In genomic region chr3:151379083-151379734, GRCh38 we compare ENCODE assay signal across 7 cellular contexts. TPM values are rescaled to one million over a fixed set of nuclear protein-coding genes. Genes with fewer than 3 reads are reported as not detected.
DNase-seq lines count a peak whose midpoint lies in the region; TF ChIP-seq lines count a peak whose summit lies in the region.

No MANE protein-coding gene starts in this region.

- H3K9ac ChIP-seq in GM23248 (no peak overlapping the region), NT2/D1 (ENCODE audit: insufficient read length, low read depth) (no peak overlapping the region), fibroblast of lung (ENCODE audit: insufficient read depth, low read length) (no peak overlapping the region), smooth muscle cell (ENCODE audit: low read depth) (no peak overlapping the region)

- H3K27ac ChIP-seq in GM23248 (no peak overlapping the region), fibroblast of lung (ENCODE audit: insufficient read depth, low read length) (no peak overlapping the region), smooth muscle cell (ENCODE audit: low read depth) (no peak overlapping the region), prostate gland (no peak overlapping the region)

- H2AFZ ChIP-seq in GM23248 (no peak overlapping the region), fibroblast of lung (ENCODE audit: low read length) (no peak overlapping the region), smooth muscle cell (ENCODE audit: low read depth) (no peak overlapping the region)

- no peaks in the 10 kb centered on the region for H4K20me1 ChIP-seq in GM23248 (ENCODE audit: insufficient read depth)
- H4K20me1 ChIP-seq in fibroblast of lung (ENCODE audit: control insufficient read depth, extremely low read depth, insufficient read depth, low read length): no peaks in the 10 kb centered on the region
- no peaks in the 10 kb centered on the region for H4K20me1 ChIP-seq in smooth muscle cell (ENCODE audit: low read depth)

- H3K9me2 ChIP-seq in GM23248 (ENCODE audit: insufficient read depth): no peaks in the 10 kb centered on the region

- H3K4me1 ChIP-seq in GM23248 (ENCODE audit: insufficient read depth) (peaks cover 10% of the 10 kb centered on the region; the same call in 1 of the 2 replicates), NT2/D1 (ENCODE audit: insufficient read depth, insufficient read length) (no peaks in the 10 kb centered on the region), fibroblast of lung (ENCODE audit: control insufficient read depth, extremely low read depth, insufficient read depth, low read length) (peaks cover 3% of the 10 kb centered on the region), smooth muscle cell (ENCODE audit: low read depth) (no peaks in the 10 kb centered on the region), prostate gland (replicated peaks) (no peaks in the 10 kb centered on the region)

- no peaks in the 10 kb centered on the region for H3K36me3 ChIP-seq in GM23248 (ENCODE audit: low read depth)
- H3K36me3 ChIP-seq in NT2/D1 (ENCODE audit: insufficient read depth, insufficient read length, low read length): peaks cover 4% of the 10 kb centered on the region
- H3K36me3 ChIP-seq in fibroblast of lung (ENCODE audit: control insufficient read depth, insufficient read depth, low read length): no peaks in the 10 kb centered on the region
- H3K36me3 ChIP-seq in smooth muscle cell (ENCODE audit: low read depth): no peaks in the 10 kb centered on the region
- H3K36me3 ChIP-seq in prostate gland: no peaks in the 10 kb centered on the region

- 68 to 78% methylated on average over 4 of the region's 4 CpGs for WGBS in GM23248 (ENCODE audit: low coverage in 1 of 2, low lambda C conversion rate in 2 of 2, missing lambda C conversion rate in 2 of 2), 2 experiments
- WGBS in smooth muscle cell (ENCODE audit: low lambda C conversion rate): 45% methylated on average over 4 of the region's 4 CpGs
- 75% methylated on average over 4 of the region's 4 CpGs for WGBS in prostate gland

- TF ChIP-seq POLR2A in prostate gland (IDR thresholded peaks at IDR 0.05): no peak

- TF ChIP-seq CTCF in fibroblast of lung (conservative IDR thresholded peaks at IDR 0.05 in 1 of 2, IDR thresholded peaks at IDR 0.05 in 1 of 2; ENCODE audit: low read depth in 1 of 2, low read length in 2 of 2): peak; percentile 51 to 82
- TF ChIP-seq CTCF in smooth muscle cell (IDR thresholded peaks at IDR 0.05; ENCODE audit: borderline replicate concordance, insufficient read depth, poor library complexity, severe bottlenecking): peak; percentile 83
- TF ChIP-seq CTCF in prostate gland (IDR thresholded peaks at IDR 0.05): no peak

- no peaks in the 10 kb centered on the region for H3K9me3 ChIP-seq in GM23248 (ENCODE audit: low read depth)
- no peaks in the 10 kb centered on the region for H3K9me3 ChIP-seq in NT2/D1 (ENCODE audit: insufficient read depth, low read length)
- no peaks in the 10 kb centered on the region for H3K9me3 ChIP-seq in fibroblast of lung (ENCODE audit: control insufficient read depth, insufficient read depth, low read depth, low read length)
- no peaks in the 10 kb centered on the region for H3K9me3 ChIP-seq in smooth muscle cell (replicated peaks; ENCODE audit: low read depth)
- H3K9me3 ChIP-seq in prostate gland: no peaks in the 10 kb centered on the region

- H3K79me2 ChIP-seq in GM23248 (ENCODE audit: insufficient read depth) (no peaks in the 10 kb centered on the region), fibroblast of lung (ENCODE audit: control insufficient read depth, insufficient read depth, low read length) (no peaks in the 10 kb centered on the region), smooth muscle cell (ENCODE audit: low read depth) (no peaks in the 10 kb centered on the region)

- no peaks in the 10 kb centered on the region for H3K27me3 ChIP-seq in GM23248 (replicated peaks; ENCODE audit: insufficient read depth)
- H3K27me3 ChIP-seq in NT2/D1 (ENCODE audit: insufficient read depth, insufficient read length): no peaks in the 10 kb centered on the region
- H3K27me3 ChIP-seq in fibroblast of lung (ENCODE audit: control insufficient read depth, insufficient read depth, low read length): no peaks in the 10 kb centered on the region
- H3K27me3 ChIP-seq in smooth muscle cell (ENCODE audit: low read depth): no peaks in the 10 kb centered on the region
- H3K27me3 ChIP-seq in prostate gland (replicated peaks; ENCODE audit: insufficient read depth): no peaks in the 10 kb centered on the region

- DNase-seq in ELF-1 (ENCODE audit: low read depth, low spot score) (peak; percentile 53), GM23248 (peak; percentile 38), NT2/D1 (ENCODE audit: low read depth, low spot score) (peak; percentile 28), fibroblast of lung (ENCODE audit: low read depth in 2 of 2) (peak in 1 of 2 donors; percentile 25), smooth muscle cell (lab: John Stamatoyannopoulos, UW; ENCODE audit: unreplicated experiment) (peak; percentile 7), middle frontal gyrus (ENCODE audit: extremely low spot score, low spot score) (no peak), prostate gland (ENCODE audit: low spot score) (no peak)

- in situ Hi-C loops in GM23248 (cut with MboI): no loop called here

- peaks cover 8% of the 10 kb centered on the region; the same call in 1 of the 2 replicates for H3F3A ChIP-seq in GM23248 (ENCODE audit: insufficient read depth)
- H3F3A ChIP-seq in smooth muscle cell (ENCODE audit: low read depth): no peaks in the 10 kb centered on the region

- intact Hi-C loops in prostate gland (cut with DNase I): no loop called here

- H3K4me3 ChIP-seq in GM23248: no peak overlapping the region
- H3K4me3 ChIP-seq in NT2/D1 (ENCODE audit: insufficient read length, low read depth): no peak overlapping the region
- no peak overlapping the region for H3K4me3 ChIP-seq in fibroblast of lung (replicated peaks in 1 of 4; ENCODE audit: control extremely low read depth in 1 of 4, insufficient read depth in 1 of 4, low read depth in 3 of 4, low read length in 4 of 4)
- H3K4me3 ChIP-seq in smooth muscle cell: no peak overlapping the region
- no peak overlapping the region for H3K4me3 ChIP-seq in prostate gland

- H3K4me2 ChIP-seq in GM23248 (ENCODE audit: unreplicated experiment): no peak overlapping the region
- H3K4me2 ChIP-seq in fibroblast of lung (ENCODE audit: extremely low read depth, insufficient read depth, low read length): no peak overlapping the region
- no peak overlapping the region for H3K4me2 ChIP-seq in smooth muscle cell

RNA-seq across cellular contexts. Expression of gene P2RY12, which starts 5.3 kb away (rescaled TPM):
- total RNA-seq in GM23248 (2014; rRNA removed; shearing (Covaris generic)): not detected in 2 replicates
- polyA plus RNA-seq in GM23248 (2016; fragmentation: Nextera tagmentation; extraction: Ambion mirVana) (not detected in 2 replicates), fibroblast of lung (0.34 and 0.45 TPM in 2 replicates), smooth muscle cell (not detected in 2 replicates)
- total RNA-seq in fibroblast of lung (1.8 and 2.5 TPM in 2 replicates), smooth muscle cell (not detected in 2 replicates), prostate gland (1 to 10 TPM in 1 of 2 donors, under 1 TPM in 1; 0.97 to 5.0 TPM)
- 0.23 and 0.32 TPM in 2 replicates for polyA plus RNA-seq in fibroblast of lung (2012)
- polyA minus RNA-seq in fibroblast of lung (ENCODE audit: low replicate concordance): not detected in 2 replicates

RNA-seq across cellular contexts. Expression of gene P2RY13, which starts 49.9 kb away (rescaled TPM):
- total RNA-seq in GM23248 (2014; rRNA removed; shearing (Covaris generic)): not detected in 2 replicates
- polyA plus RNA-seq in GM23248 (2016; fragmentation: Nextera tagmentation; extraction: Ambion mirVana) (not detected in 2 replicates), fibroblast of lung (0.03 TPM in 1 of 2 replicates, not detected in the other), smooth muscle cell (not detected in 2 replicates)
- total RNA-seq in fibroblast of lung (under 0.01 TPM in 1 of 2 replicates, not detected in the other), smooth muscle cell (not detected in 2 replicates), prostate gland (under 1 TPM; 0.28 to 0.73 TPM)
- polyA plus RNA-seq in fibroblast of lung (2012): not detected in 2 replicates
- polyA minus RNA-seq in fibroblast of lung (ENCODE audit: low replicate concordance): not detected in 2 replicates

Comparison
In these comparisons a context has a peak if more than half of its experiments do, and no peak if none do; other contexts are left out.
1. DNase-seq: peak in ELF-1 (single experiment), GM23248 (single experiment), NT2/D1 (single experiment) and smooth muscle cell (single experiment); none in middle frontal gyrus (single experiment) and prostate gland (single experiment).
2. CTCF ChIP-seq: peak in fibroblast of lung (2 of 2) and smooth muscle cell (single experiment); none in prostate gland (0 of 4).